12 cellular contexts compared by ENCODE assay signal in genomic region chr20:10385850-10386544, GRCh38.
"Had no signal": no experiment of that assay in that cellular context is flagged by ENCODE, and none has a peak within 500 bp of the region (broad histone marks: within the 10 kb centered on the region; RNA-seq: fewer than 3 reads in every experiment).

No MANE protein-coding gene starts in this region.

- ATAC-seq: gastroesophageal sphincter, pancreas, T-helper 17 cell had no signal

- DNase-seq: activated CD4-positive, CD25-positive, alpha-beta regulatory T cell; activated naive CD4-positive, alpha-beta T cell treated with anti-CD3 and anti-CD28 coated beads, Interleukin-2, amount 10 ng/mL, durations not matched to agents 7 days and 5 days; amniotic stem cell; esophagus squamous epithelium; kidney; left ventricle myocardium inferior; pancreas; T-helper 17 cell; tibial artery had no signal

- FAIRE-seq: endometrium, kidney, pancreas had no signal

- H3K4me3 ChIP-seq: esophagus squamous epithelium, gastroesophageal sphincter, left ventricle myocardium inferior, pancreas, skin epidermis, tibial artery had no signal
